26 cellular contexts compared by ENCODE assay signal in the genomic region with DNA sequence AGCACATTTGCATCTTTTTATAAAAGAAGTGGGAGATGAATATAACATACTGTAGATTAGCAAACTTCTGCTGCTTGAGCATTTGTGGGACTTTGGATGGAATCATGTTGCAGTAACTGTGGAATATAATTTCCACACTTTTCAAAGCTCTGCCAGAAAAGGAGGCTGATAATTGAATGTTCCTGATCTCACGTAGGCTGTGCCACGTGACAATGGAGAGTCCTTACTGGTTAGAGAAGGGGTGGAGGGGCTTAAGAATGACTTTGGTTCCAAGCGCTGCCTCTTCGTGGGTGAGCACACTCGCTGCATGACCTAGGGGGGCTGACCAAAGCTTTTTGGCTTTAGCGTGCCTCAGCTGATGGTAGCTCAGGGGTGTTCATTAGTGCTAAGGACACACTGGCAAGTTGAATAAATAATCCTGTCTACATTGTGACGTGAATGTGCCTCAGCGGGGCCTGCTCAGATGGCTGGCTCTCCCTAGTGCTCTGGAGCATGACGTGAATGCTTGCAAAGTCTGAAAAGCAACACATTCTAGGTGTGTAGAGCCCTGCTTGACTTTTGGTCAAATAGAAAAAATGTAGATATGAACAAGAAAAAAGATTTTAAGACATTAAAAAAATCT.
"Had no signal": no experiment of that assay in that cellular context is flagged by ENCODE, and none has a peak within 500 bp of the region (broad histone marks: within the 10 kb centered on the region; RNA-seq: fewer than 3 reads in every experiment).

No MANE protein-coding gene starts in this region.

- ATAC-seq: left cardiac atrium; left lung; lower lobe of right lung; natural killer cell; right cardiac atrium; stimulated activated memory B cell treated with anti-CD40 and anti-IgM and Interleukin-4, amounts not matched to agents 10 μg/mL and 1 μg/mL and 100 μg/mL, for 72 hours; stimulated activated naive CD8-positive, alpha-beta T cell treated with anti-CD3 and anti-CD28 coated beads, Interleukin-15, amount 100 ng/mL, for 72 hours had no signal

- H3K9me3 Mint-ChIP-seq: natural killer cell; neural crest cell; stimulated activated memory B cell treated with anti-CD40 and anti-IgM and Interleukin-4, amounts not matched to agents 10 μg/mL and 1 μg/mL and 100 μg/mL, for 72 hours; stimulated activated naive CD8-positive, alpha-beta T cell treated with anti-CD3 and anti-CD28 coated beads, Interleukin-15, amount 100 ng/mL, for 72 hours had no signal

- H3K4me3 Mint-ChIP-seq: natural killer cell; neural crest cell; stimulated activated memory B cell treated with anti-CD40 and anti-IgM and Interleukin-4, amounts not matched to agents 10 μg/mL and 1 μg/mL and 100 μg/mL, for 72 hours; stimulated activated naive CD8-positive, alpha-beta T cell treated with anti-CD3 and anti-CD28 coated beads, Interleukin-15, amount 100 ng/mL, for 72 hours had no signal

- H3K27ac ChIP-seq: left lung, lower lobe of right lung, neutrophil, parathyroid adenoma, sigmoid colon, spleen, transverse colon, uterus had no signal

- H3K36me3 ChIP-seq: uterus had no signal

- H3K9me3 ChIP-seq: left lung, lower lobe of right lung, neutrophil, sigmoid colon, spleen, transverse colon, uterus had no signal

- H3K4me1 ChIP-seq: parathyroid adenoma, uterus had no signal

- H3K27ac Mint-ChIP-seq: natural killer cell; progenitor cell of endocrine pancreas; stimulated activated memory B cell treated with anti-CD40 and anti-IgM and Interleukin-4, amounts not matched to agents 10 μg/mL and 1 μg/mL and 100 μg/mL, for 72 hours; stimulated activated naive CD8-positive, alpha-beta T cell treated with anti-CD3 and anti-CD28 coated beads, Interleukin-15, amount 100 ng/mL, for 72 hours had no signal

- H3K36me3 Mint-ChIP-seq: natural killer cell had no signal

- H3K27me3 Mint-ChIP-seq: progenitor cell of endocrine pancreas; stimulated activated memory B cell treated with anti-CD40 and anti-IgM and Interleukin-4, amounts not matched to agents 10 μg/mL and 1 μg/mL and 100 μg/mL, for 72 hours; stimulated activated naive CD8-positive, alpha-beta T cell treated with anti-CD3 and anti-CD28 coated beads, Interleukin-15, amount 100 ng/mL, for 72 hours had no signal

- H3K27me3 ChIP-seq: left lung, neutrophil, sigmoid colon, spleen, transverse colon, uterus had no signal

- DNase-seq: hippocampal formation; kidney glomerular epithelial cell; left cardiac atrium; left lung; lower lobe of right lung; mammary epithelial cell; mesenchymal stem cell; natural killer cell; occipital lobe; retina; right cardiac atrium; sigmoid colon; small intestine; spleen; stimulated activated CD4-positive, alpha-beta T cell treated with anti-CD3 and anti-CD28 coated beads, Interleukin-4, amount 100 ng/mL, for 4 hours; stimulated activated CD8-positive, alpha-beta memory T cell treated with anti-CD3 and anti-CD28 coated beads, Interleukin-4, amount 100 ng/mL, for 48 hours; stimulated activated naive CD4-positive, alpha-beta T cell treated with Interleukin-2 at 50 U/mL for 16 hours; stimulated activated naive CD8-positive, alpha-beta T cell treated with anti-CD3 and anti-CD28 coated beads, Interleukin-15, amount 100 ng/mL, for 72 hours; substantia nigra; transverse colon; uterus had no signal

- H3K4me3 ChIP-seq: left lung, lower lobe of right lung, sigmoid colon, spleen, transverse colon, uterus had no signal

- H2AFZ ChIP-seq: parathyroid adenoma had no signal
